1 cellular context compared by ENCODE assay signal in the genomic region with DNA sequence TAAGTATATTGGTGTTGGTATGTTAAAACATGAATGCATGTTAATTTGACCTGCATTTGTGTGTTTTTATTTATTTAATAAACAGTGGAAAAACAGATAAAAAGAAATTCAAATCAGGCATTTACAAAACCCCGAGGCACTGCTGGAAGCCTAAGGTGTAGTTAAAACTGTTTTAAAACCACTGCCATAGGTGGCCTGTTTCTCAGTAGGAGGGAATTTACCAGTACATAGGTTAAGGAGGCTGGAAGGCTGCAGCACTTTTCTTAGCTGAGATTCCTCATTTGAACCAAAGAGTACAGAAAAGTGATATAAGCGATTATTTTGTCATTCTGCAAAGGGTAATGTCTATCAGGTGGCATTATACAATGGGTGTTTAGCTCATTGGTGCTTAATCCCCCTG.
TF ChIP-seq lines count a peak whose summit lies in the region.

No MANE protein-coding gene starts in this region.

TF ChIP-seq in GM23338, 12 proteins besides CTCF, POLR2A, EP300 and RAD21 (continued from another document):
- TF ChIP-seq, protein P1, sequence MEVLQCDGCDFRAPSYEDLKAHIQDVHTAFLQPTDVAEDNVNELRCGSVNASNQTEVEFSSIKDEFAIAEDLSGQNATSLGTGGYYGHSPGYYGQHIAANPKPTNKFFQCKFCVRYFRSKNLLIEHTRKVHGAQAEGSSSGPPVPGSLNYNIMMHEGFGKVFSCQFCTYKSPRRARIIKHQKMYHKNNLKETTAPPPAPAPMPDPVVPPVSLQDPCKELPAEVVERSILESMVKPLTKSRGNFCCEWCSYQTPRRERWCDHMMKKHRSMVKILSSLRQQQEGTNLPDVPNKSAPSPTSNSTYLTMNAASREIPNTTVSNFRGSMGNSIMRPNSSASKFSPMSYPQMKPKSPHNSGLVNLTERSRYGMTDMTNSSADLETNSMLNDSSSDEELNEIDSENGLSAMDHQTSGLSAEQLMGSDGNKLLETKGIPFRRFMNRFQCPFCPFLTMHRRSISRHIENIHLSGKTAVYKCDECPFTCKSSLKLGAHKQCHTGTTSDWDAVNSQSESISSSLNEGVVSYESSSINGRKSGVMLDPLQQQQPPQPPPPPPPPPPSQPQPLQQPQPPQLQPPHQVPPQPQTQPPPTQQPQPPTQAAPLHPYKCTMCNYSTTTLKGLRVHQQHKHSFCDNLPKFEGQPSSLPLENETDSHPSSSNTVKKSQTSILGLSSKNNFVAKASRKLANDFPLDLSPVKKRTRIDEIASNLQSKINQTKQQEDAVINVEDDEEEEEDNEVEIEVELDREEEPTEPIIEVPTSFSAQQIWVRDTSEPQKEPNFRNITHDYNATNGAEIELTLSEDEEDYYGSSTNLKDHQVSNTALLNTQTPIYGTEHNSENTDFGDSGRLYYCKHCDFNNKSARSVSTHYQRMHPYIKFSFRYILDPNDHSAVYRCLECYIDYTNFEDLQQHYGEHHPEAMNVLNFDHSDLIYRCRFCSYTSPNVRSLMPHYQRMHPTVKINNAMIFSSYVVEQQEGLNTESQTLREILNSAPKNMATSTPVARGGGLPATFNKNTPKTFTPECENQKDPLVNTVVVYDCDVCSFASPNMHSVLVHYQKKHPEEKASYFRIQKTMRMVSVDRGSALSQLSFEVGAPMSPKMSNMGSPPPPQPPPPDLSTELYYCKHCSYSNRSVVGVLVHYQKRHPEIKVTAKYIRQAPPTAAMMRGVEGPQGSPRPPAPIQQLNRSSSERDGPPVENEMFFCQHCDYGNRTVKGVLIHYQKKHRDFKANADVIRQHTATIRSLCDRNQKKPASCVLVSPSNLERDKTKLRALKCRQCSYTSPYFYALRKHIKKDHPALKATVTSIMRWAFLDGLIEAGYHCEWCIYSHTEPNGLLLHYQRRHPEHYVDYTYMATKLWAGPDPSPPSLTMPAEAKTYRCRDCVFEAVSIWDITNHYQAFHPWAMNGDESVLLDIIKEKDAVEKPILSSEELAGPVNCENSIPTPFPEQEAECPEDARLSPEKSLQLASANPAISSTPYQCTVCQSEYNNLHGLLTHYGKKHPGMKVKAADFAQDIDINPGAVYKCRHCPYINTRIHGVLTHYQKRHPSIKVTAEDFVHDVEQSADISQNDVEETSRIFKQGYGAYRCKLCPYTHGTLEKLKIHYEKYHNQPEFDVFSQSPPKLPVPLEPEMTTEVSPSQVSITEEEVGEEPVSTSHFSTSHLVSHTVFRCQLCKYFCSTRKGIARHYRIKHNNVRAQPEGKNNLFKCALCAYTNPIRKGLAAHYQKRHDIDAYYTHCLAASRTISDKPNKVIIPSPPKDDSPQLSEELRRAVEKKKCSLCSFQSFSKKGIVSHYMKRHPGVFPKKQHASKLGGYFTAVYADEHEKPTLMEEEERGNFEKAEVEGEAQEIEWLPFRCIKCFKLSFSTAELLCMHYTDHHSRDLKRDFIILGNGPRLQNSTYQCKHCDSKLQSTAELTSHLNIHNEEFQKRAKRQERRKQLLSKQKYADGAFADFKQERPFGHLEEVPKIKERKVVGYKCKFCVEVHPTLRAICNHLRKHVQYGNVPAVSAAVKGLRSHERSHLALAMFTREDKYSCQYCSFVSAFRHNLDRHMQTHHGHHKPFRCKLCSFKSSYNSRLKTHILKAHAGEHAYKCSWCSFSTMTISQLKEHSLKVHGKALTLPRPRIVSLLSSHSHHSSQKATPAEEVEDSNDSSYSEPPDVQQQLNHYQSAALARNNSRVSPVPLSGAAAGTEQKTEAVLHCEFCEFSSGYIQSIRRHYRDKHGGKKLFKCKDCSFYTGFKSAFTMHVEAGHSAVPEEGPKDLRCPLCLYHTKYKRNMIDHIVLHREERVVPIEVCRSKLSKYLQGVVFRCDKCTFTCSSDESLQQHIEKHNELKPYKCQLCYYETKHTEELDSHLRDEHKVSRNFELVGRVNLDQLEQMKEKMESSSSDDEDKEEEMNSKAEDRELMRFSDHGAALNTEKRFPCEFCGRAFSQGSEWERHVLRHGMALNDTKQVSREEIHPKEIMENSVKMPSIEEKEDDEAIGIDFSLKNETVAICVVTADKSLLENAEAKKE (CRISPR knock-in tag; IDR thresholded peaks at IDR 0.05) = no peak
- TF ChIP-seq ZNF114 (CRISPR knock-in tag; IDR thresholded peaks at IDR 0.05) (no peak), CREB1 (CRISPR knock-in tag; IDR thresholded peaks at IDR 0.05; ENCODE audit: low read depth) (no peak), STAT1 (IDR thresholded peaks at IDR 0.05; ENCODE audit: unreplicated experiment) (no peak)
- TF ChIP-seq, protein P2, sequence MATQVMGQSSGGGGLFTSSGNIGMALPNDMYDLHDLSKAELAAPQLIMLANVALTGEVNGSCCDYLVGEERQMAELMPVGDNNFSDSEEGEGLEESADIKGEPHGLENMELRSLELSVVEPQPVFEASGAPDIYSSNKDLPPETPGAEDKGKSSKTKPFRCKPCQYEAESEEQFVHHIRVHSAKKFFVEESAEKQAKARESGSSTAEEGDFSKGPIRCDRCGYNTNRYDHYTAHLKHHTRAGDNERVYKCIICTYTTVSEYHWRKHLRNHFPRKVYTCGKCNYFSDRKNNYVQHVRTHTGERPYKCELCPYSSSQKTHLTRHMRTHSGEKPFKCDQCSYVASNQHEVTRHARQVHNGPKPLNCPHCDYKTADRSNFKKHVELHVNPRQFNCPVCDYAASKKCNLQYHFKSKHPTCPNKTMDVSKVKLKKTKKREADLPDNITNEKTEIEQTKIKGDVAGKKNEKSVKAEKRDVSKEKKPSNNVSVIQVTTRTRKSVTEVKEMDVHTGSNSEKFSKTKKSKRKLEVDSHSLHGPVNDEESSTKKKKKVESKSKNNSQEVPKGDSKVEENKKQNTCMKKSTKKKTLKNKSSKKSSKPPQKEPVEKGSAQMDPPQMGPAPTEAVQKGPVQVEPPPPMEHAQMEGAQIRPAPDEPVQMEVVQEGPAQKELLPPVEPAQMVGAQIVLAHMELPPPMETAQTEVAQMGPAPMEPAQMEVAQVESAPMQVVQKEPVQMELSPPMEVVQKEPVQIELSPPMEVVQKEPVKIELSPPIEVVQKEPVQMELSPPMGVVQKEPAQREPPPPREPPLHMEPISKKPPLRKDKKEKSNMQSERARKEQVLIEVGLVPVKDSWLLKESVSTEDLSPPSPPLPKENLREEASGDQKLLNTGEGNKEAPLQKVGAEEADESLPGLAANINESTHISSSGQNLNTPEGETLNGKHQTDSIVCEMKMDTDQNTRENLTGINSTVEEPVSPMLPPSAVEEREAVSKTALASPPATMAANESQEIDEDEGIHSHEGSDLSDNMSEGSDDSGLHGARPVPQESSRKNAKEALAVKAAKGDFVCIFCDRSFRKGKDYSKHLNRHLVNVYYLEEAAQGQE (IDR thresholded peaks at IDR 0.05; ENCODE audit: unreplicated experiment) = no peak
- TF ChIP-seq, protein P3, sequence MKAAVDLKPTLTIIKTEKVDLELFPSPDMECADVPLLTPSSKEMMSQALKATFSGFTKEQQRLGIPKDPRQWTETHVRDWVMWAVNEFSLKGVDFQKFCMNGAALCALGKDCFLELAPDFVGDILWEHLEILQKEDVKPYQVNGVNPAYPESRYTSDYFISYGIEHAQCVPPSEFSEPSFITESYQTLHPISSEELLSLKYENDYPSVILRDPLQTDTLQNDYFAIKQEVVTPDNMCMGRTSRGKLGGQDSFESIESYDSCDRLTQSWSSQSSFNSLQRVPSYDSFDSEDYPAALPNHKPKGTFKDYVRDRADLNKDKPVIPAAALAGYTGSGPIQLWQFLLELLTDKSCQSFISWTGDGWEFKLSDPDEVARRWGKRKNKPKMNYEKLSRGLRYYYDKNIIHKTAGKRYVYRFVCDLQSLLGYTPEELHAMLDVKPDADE (IDR thresholded peaks at IDR 0.05) = no peak
